8 cellular contexts compared by ENCODE assay signal in genomic region chr17:64496786-64497564, GRCh38. TPM values are rescaled to one million over a fixed set of nuclear protein-coding genes. Genes with fewer than 3 reads are reported as not detected.
DNase-seq lines count a peak whose midpoint lies in the region; ATAC-seq and TF ChIP-seq lines count a peak whose summit lies in the region.

TSS of gene POLG2 (minus strand) at chr17:64497054. CDS start at chr17:64496968, 86 bp downstream.

- TF ChIP-seq CTCF in choroid plexus epithelial cell (conservative IDR thresholded peaks at IDR 0.05; ENCODE audit: low read depth, low read length), result peak; percentile 64

- DNase-seq in C1 segment of cervical spinal cord (lab: John Stamatoyannopoulos, UW), result peak; percentile 18 to 93 (median 79)
- DNase-seq in NCI-H524 treated with DMSO at 0.1 percent for 48 hours (lab: John Stamatoyannopoulos, UW), result peak; percentile 83
- DNase-seq in activated CD4-positive, alpha-beta T cell treated with anti-CD3 and anti-CD28 coated beads for 4 hours, result peak; percentile 93 to 94
- peak; percentile 96 for DNase-seq in choroid plexus epithelial cell (ENCODE audit: low read depth)
- DNase-seq in left colon, result peak; percentile 93 to 97
- peak; percentile 92 to 94 for DNase-seq in stimulated activated CD4-positive, alpha-beta T cell treated with anti-CD3 and anti-CD28 coated beads, Interleukin-1b, Interleukin-23, amount 100 ng/mL, for 4 hours (ENCODE audit: low read depth in 2 of 2)

- intact Hi-C loops in left colon (cut with DNase I, micrococcal nuclease), result loop anchor here in 1 of 2 donors (10.0 kb wide), 1 partner anchor 72 kb away; no protein-coding TSS in a partner anchor

- peak within 1 kb of the TSS; percentile 75 for H3K4me3 ChIP-seq in choroid plexus epithelial cell (ENCODE audit: low read depth, low read length)

- ATAC-seq in GM19324 (IDR thresholded peaks at IDR 0.05; ENCODE audit: low FRiP score, unreplicated experiment), result peak; percentile 88
- peak; percentile 84 for ATAC-seq in HG03460 (IDR thresholded peaks at IDR 0.05; ENCODE audit: unreplicated experiment)
- peak; percentile 93 for ATAC-seq in left colon

RNA-seq across cellular contexts. Expression of gene POLG2, which starts in this region (rescaled TPM):
- total RNA-seq in left colon, result 10 to 100 TPM in 1 of 2 donors, 1 to 10 TPM in 1; 9.4 to 10.4 TPM

Comparison
In these comparisons a context has a peak if more than half of its experiments do, and no peak if none do; other contexts are left out.
1. Peak in every context shown above with its lines: DNase-seq, ATAC-seq and H3K4me3 ChIP-seq.